In the genomic region with DNA sequence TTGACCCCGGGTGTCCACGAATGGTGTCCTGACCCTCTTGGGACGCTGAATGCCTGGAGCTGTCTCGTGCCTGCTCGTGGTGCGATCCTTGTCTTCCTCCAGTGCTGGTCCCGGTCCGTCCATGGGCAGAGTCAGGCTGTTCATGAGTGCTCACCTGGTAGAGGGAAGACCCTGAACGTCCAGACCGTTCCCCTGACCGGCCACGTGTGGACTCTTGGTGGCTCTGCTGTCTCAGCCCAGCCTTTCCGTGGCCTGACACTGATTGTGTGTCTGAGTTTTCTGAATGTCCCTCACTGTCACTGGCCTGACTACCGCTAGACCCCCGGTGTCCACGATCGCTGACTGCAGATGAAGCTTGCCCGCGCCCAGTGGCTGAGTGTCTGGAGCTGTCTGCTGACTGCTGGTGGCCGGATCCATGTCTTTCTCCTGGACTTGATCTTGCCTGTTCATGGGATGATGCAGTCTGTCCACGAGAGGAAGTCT, we compare ENCODE assay signal across 22 cellular contexts. TPM values are rescaled to one million over a fixed set of nuclear protein-coding genes. Genes with fewer than 3 reads are reported as not detected.
DNase-seq lines count a peak whose midpoint lies in the region; ATAC-seq and TF ChIP-seq lines count a peak whose summit lies in the region.
"Had no signal": no experiment of that assay in that cellular context is flagged by ENCODE, and none has a peak within 500 bp of the region (broad histone marks: within the 10 kb centered on the region; RNA-seq: fewer than 3 reads in every experiment).

No MANE protein-coding gene starts in this region.

- no peak overlapping the region for H3K27ac Mint-ChIP-seq in natural killer cell
- H3K27ac Mint-ChIP-seq in natural killer cell treated with Interleukin-12 subunit alpha and Interleukin-12 subunit beta and Interleukin-15 and Interleukin-18, amount 100 ng/mL, for 72 hours, result no peak overlapping the region
- H3K27ac Mint-ChIP-seq: CD14-positive monocyte; CD4-positive, alpha-beta memory T cell; GM23338 had no signal

- no peaks in the 10 kb centered on the region for H3K36me3 Mint-ChIP-seq in natural killer cell
- no peaks in the 10 kb centered on the region for H3K36me3 Mint-ChIP-seq in natural killer cell treated with Interleukin-12 subunit alpha and Interleukin-12 subunit beta and Interleukin-15 and Interleukin-18, amount 100 ng/mL, for 72 hours
- H3K36me3 Mint-ChIP-seq: CD14-positive monocyte; CD4-positive, alpha-beta memory T cell had no signal

- no peaks in the 10 kb centered on the region for H3K27me3 Mint-ChIP-seq in natural killer cell (ENCODE audit: low read depth in 2 of 2)
- peaks cover 7 to 8% of the 10 kb centered on the region in 2 donors for H3K27me3 Mint-ChIP-seq in natural killer cell treated with Interleukin-12 subunit alpha and Interleukin-12 subunit beta and Interleukin-15 and Interleukin-18, amount 100 ng/mL, for 72 hours

- no peak for TF ChIP-seq CTCF in natural killer cell (IDR thresholded peaks at IDR 0.05)
- no peak for TF ChIP-seq CTCF in hepatocyte (IDR thresholded peaks at IDR 0.05; ENCODE audit: poor library complexity)

- H3K36me3 ChIP-seq in hepatocyte (replicated peaks; ENCODE audit: insufficient read depth, low read depth), result no peaks in the 10 kb centered on the region
- H3K36me3 ChIP-seq: BLaER1 had no signal

- WGBS in hepatocyte (ENCODE audit: low lambda C conversion rate, missing lambda C conversion rate), result 88% methylated on average over 21 of the region's 21 CpGs

- no peaks in the 10 kb centered on the region for H3K4me1 Mint-ChIP-seq in natural killer cell
- peaks cover 0 to 7% of the 10 kb centered on the region in 2 donors for H3K4me1 Mint-ChIP-seq in natural killer cell treated with Interleukin-12 subunit alpha and Interleukin-12 subunit beta and Interleukin-15 and Interleukin-18, amount 100 ng/mL, for 72 hours (ENCODE audit: low read depth in 2 of 2)
- H3K4me1 Mint-ChIP-seq: CD4-positive, alpha-beta memory T cell; GM23338 had no signal

- H3K27me3 ChIP-seq in hepatocyte, result no peaks in the 10 kb centered on the region
- H3K27me3 ChIP-seq: BLaER1 had no signal

- no peak overlapping the region for H3K4me3 Mint-ChIP-seq in natural killer cell
- no peak overlapping the region for H3K4me3 Mint-ChIP-seq in natural killer cell treated with Interleukin-12 subunit alpha and Interleukin-12 subunit beta and Interleukin-15 and Interleukin-18, amount 100 ng/mL, for 72 hours
- H3K4me3 Mint-ChIP-seq: CD14-positive monocyte, GM23338 had no signal

- no peaks in the 10 kb centered on the region for H3K9me3 ChIP-seq in hepatocyte (ENCODE audit: low read depth)

- intact Hi-C loops in Right ventricle myocardium inferior (cut with DNase I) (no loop called here), left cardiac atrium (cut with DNase I) (no loop called here), natural killer cell (cut with micrococcal nuclease) (no loop called here), sciatic nerve (cut with DNase I) (no loop called here)

- ATAC-seq in Right ventricle myocardium inferior, result no peak
- ATAC-seq in left cardiac atrium, result no peak
- no peak for ATAC-seq in natural killer cell
- no peak for ATAC-seq in natural killer cell treated with Interleukin-12 subunit alpha and Interleukin-12 subunit beta and Interleukin-15 and Interleukin-18, amount 100 ng/mL, for 72 hours
- ATAC-seq in sciatic nerve, result no peak
- no peak for ATAC-seq in HG03520 (IDR thresholded peaks at IDR 0.05; ENCODE audit: unreplicated experiment)
- ATAC-seq: GM23338 had no signal

- H3K27ac ChIP-seq in hepatocyte, result no peak overlapping the region
- H3K27ac ChIP-seq: BLaER1, HL-60 had no signal

- DNase-seq in Right ventricle myocardium inferior (ENCODE audit: missing footprints) (peak; percentile 57), left cardiac atrium (no peak), natural killer cell (peak; percentile 9), sciatic nerve (ENCODE audit: low spot score) (peak; percentile 40), T-helper 1 cell (no peak), hepatocyte (ENCODE audit: low spot score) (no peak)
- DNase-seq in natural killer cell treated with Interleukin-12 subunit alpha and Interleukin-12 subunit beta and Interleukin-15 and Interleukin-18, amount 100 ng/mL, for 72 hours (ENCODE audit: low spot score), result no peak
- DNase-seq: 8988T; CD4-positive, alpha-beta memory T cell; DMS153; DMS79; GDM1; HCEC 1CT had no signal

- no peaks in the 10 kb centered on the region for H3K9me2 ChIP-seq in hepatocyte (replicated peaks; ENCODE audit: insufficient read depth)

- no peak overlapping the region for H3K4me3 ChIP-seq in hepatocyte
- H3K4me3 ChIP-seq: BLaER1, GM23338 had no signal

- H3K4me2 ChIP-seq in hepatocyte, result no peak overlapping the region
- H3K4me2 ChIP-seq: BLaER1, GM23338 had no signal

- H2AFZ ChIP-seq in hepatocyte, result no peak overlapping the region
- H2AFZ ChIP-seq: GM23338 had no signal

- no peaks in the 10 kb centered on the region for H3K79me2 ChIP-seq in hepatocyte

- H3K9me3 Mint-ChIP-seq in natural killer cell, result peaks cover 1 to 4% of the 10 kb centered on the region in 2 donors
- H3K9me3 Mint-ChIP-seq in natural killer cell treated with Interleukin-12 subunit alpha and Interleukin-12 subunit beta and Interleukin-15 and Interleukin-18, amount 100 ng/mL, for 72 hours, result peaks cover 6% of the 10 kb centered on the region

- H4K20me1 ChIP-seq in hepatocyte (ENCODE audit: insufficient read depth, poor library complexity, severe bottlenecking), result no peaks in the 10 kb centered on the region
- H4K20me1 ChIP-seq: BLaER1 had no signal

- H3K4me1 ChIP-seq in hepatocyte (ENCODE audit: insufficient read depth), result no peaks in the 10 kb centered on the region
- H3K4me1 ChIP-seq: BLaER1 had no signal

RNA-seq across cellular contexts. Expression of a gene that starts 11.7 kb away (rescaled TPM):
- total RNA-seq in Right ventricle myocardium inferior (not detected), left cardiac atrium (not detected), natural killer cell (not detected), sciatic nerve (0.04 TPM), hepatocyte (not detected in 2 replicates)
- not detected for total RNA-seq in natural killer cell treated with Interleukin-12 subunit alpha and Interleukin-12 subunit beta and Interleukin-15 and Interleukin-18, amount 100 ng/mL, for 72 hours
- polyA plus RNA-seq in hepatocyte, result not detected in 2 replicates
- total RNA-seq: A673; CD4-positive, alpha-beta memory T cell had no signal
- polyA plus RNA-seq: AG04450; CD14-positive monocyte; CD4-positive, alpha-beta memory T cell; GM23338 had no signal

RNA-seq across cellular contexts. Expression of a gene that starts 46.4 kb away (rescaled TPM):
- total RNA-seq in Right ventricle myocardium inferior (not detected), left cardiac atrium (not detected), natural killer cell (not detected), sciatic nerve (not detected), hepatocyte (not detected in 2 replicates)
- total RNA-seq in natural killer cell treated with Interleukin-12 subunit alpha and Interleukin-12 subunit beta and Interleukin-15 and Interleukin-18, amount 100 ng/mL, for 72 hours, result not detected
- polyA plus RNA-seq in hepatocyte, result not detected in 2 replicates
- total RNA-seq: A673; CD4-positive, alpha-beta memory T cell; Daoy; GM23338; HT1080 had no signal
- polyA plus RNA-seq: AG04450; CD14-positive monocyte; CD4-positive, alpha-beta memory T cell; GM23338 had no signal

Comparison
In these comparisons a context has a peak if more than half of its experiments do, and no peak if none do; other contexts are left out.
1. DNase-seq: peak in Right ventricle myocardium inferior (single experiment), natural killer cell (single experiment) and sciatic nerve (single experiment); none in left cardiac atrium (single experiment), natural killer cell treated with Interleukin-12 subunit alpha and Interleukin-12 subunit beta and Interleukin-15 and Interleukin-18, amount 100 ng/mL, for 72 hours (single experiment), T-helper 1 cell (0 of 5) and hepatocyte (single experiment).